Comparison of ENCODE assay signal across 1 cellular context in genomic region chr12:96230646-96231045, GRCh38.
TF ChIP-seq lines count a peak whose summit lies in the region.

No MANE protein-coding gene starts in this region.

TF ChIP-seq in SK-N-SH treated with all-trans-retinoic acid at 6 μM for 48 hours, 23 proteins besides CTCF, POLR2A, EP300 and RAD21 (continued from another document):
- TF ChIP-seq, protein P1, sequence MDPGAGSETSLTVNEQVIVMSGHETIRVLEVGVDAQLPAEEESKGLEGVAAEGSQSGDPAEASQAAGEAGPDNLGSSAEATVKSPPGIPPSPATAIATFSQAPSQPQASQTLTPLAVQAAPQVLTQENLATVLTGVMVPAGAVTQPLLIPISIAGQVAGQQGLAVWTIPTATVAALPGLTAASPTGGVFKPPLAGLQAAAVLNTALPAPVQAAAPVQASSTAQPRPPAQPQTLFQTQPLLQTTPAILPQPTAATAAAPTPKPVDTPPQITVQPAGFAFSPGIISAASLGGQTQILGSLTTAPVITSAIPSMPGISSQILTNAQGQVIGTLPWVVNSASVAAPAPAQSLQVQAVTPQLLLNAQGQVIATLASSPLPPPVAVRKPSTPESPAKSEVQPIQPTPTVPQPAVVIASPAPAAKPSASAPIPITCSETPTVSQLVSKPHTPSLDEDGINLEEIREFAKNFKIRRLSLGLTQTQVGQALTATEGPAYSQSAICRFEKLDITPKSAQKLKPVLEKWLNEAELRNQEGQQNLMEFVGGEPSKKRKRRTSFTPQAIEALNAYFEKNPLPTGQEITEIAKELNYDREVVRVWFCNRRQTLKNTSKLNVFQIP (CRISPR knock-in tag; IDR thresholded peaks at IDR 0.05; ENCODE audit: borderline replicate concordance, low read depth), result no peak
TF ChIP-seq in SK-N-SH treated with all-trans-retinoic acid at 6 μM for 48 hours: peak in this region for 0.
